Comparison of ENCODE assay signal across 8 cellular contexts in the genomic region with DNA sequence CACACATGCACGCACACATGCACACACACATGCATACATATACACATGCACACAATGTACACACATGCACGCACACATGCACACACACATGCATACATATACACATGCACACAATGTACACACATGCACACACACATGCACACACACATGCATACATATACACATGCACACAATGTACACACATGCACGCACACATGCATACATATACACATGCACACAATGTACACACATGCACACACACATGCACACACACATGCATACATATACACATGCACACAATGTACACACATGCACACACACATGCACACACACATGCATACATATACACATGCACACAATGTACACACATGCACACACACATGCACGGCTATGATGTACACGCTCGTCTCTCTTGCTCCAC. TPM values are rescaled to one million over a fixed set of nuclear protein-coding genes. Genes with fewer than 3 reads are reported as not detected.
"Had no signal": no experiment of that assay in that cellular context is flagged by ENCODE, and none has a peak within 500 bp of the region (broad histone marks: within the 10 kb centered on the region; RNA-seq: fewer than 3 reads in every experiment).

No MANE protein-coding gene starts in this region.

RNA-seq across cellular contexts. Expression of gene PABPN1L, which starts 27.8 kb away (rescaled TPM):
- total RNA-seq: LHCN-M2, MCF 10A, NCI-H460, PC-9, Right ventricle myocardium inferior, RPMI7951, SJCRH30, SK-MEL-5 had no signal
